ENCODE assay signal across 34 cellular contexts in the genomic region with DNA sequence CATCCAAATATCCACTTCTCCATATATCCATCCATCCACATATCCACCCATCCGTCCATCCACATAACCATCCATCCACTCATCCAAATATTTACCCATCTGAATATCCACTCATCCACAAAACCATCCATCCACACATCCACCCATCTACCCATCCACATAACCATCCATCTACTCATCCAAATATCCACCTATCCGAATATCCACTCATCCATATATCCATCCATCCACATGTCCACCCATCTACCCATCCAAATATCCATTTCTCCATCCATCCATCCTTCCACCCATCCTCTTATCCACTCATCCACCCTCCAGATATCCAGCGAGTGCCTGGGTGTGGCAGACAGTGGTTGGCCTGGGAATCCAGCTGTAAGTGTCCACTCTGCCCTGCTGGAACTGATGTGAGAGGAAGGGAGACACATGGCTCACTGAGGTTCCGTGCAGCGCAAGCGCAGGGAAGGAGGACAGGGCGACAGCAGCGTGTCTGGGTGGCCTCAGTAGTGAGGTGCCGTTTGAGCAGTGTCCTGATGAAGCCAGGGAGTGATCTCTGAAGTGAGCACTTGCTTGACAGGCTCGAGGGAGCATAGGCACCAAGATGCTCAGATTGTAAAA.
"Had no signal": no experiment of that assay in that cellular context is flagged by ENCODE, and none has a peak within 500 bp of the region (broad histone marks: within the 10 kb centered on the region; RNA-seq: fewer than 3 reads in every experiment).

No MANE protein-coding gene starts in this region.

- FAIRE-seq: colon had no signal

- H3K4me1 Mint-ChIP-seq: activated CD4-positive, alpha-beta memory T cell treated with anti-CD3 and anti-CD28 coated beads, Interleukin-2, amount 10 ng/mL, durations not matched to agents 7 days and 5 days had no signal

- H3K27me3 ChIP-seq: breast epithelium, hepatocyte, upper lobe of left lung, vagina had no signal

- DNase-seq: activated CD4-positive, alpha-beta memory T cell treated with anti-CD3 and anti-CD28 coated beads, Interleukin-2, amount 10 ng/mL, durations not matched to agents 7 days and 5 days; activated CD4-positive, alpha-beta T cell treated with anti-CD3 and anti-CD28 coated beads for 1 hour; activated CD4-positive, alpha-beta T cell treated with anti-CD3 and anti-CD28 coated beads, Interleukin-2, amount 10 ng/mL, durations not matched to agents 7 days and 5 days; activated CD8-positive, alpha-beta memory T cell treated with anti-CD3 and anti-CD28 coated beads, Interleukin-2, amount 50 U/mL, for 48 hours; activated naive CD4-positive, alpha-beta T cell; activated T-cell treated with anti-CD3 and anti-CD28 coated beads, Interleukin-2, amount 50 U/mL, for 4 hours; dermis blood vessel endothelial cell; effector CD4-positive, alpha-beta T cell; esophagus squamous epithelium; foreskin melanocyte; islet precursor cell; left ventricle myocardium superior; naive thymus-derived CD4-positive, alpha-beta T cell; retina; stimulated activated CD4-positive, alpha-beta T cell treated with anti-CD3 and anti-CD28 coated beads, Interleukin-12 subunit alpha, Interleukin-12 subunit beta, amount 100 ng/mL, for 4 hours; stimulated activated CD4-positive, alpha-beta T cell treated with anti-CD3 and anti-CD28 coated beads, Interleukin-4, amount 100 ng/mL, for 24 hours; stimulated activated naive CD8-positive, alpha-beta T cell treated with anti-CD3 and anti-CD28 coated beads, Interleukin-15, amount 100 ng/mL, for 72 hours; substantia nigra; SW 1271; T1000 had no signal

- H2AFZ ChIP-seq: hepatocyte had no signal

- H3K4me3 Mint-ChIP-seq: activated CD4-positive, alpha-beta memory T cell treated with anti-CD3 and anti-CD28 coated beads, Interleukin-2, amount 10 ng/mL, durations not matched to agents 7 days and 5 days; activated CD4-positive, alpha-beta T cell treated with anti-CD3 and anti-CD28 coated beads, Interleukin-2, amount 10 ng/mL, durations not matched to agents 7 days and 5 days; activated T-cell treated with anti-CD3 and anti-CD28 coated beads, Interleukin-2, amount 50 U/mL, for 4 hours; central memory CD8-positive, alpha-beta T cell; mesothelial cell of epicardium; naive thymus-derived CD4-positive, alpha-beta T cell; stimulated activated memory B cell treated with anti-CD40 and anti-IgM and Interleukin-4, amounts not matched to agents 10 μg/mL and 1 μg/mL and 100 μg/mL, for 72 hours; stimulated activated naive CD8-positive, alpha-beta T cell treated with anti-CD3 and anti-CD28 coated beads, Interleukin-15, amount 100 ng/mL, for 72 hours; T-helper 1 cell treated with Interleukin-12 subunit alpha and Interleukin-12 subunit beta and Interleukin-4 antibody, amounts not matched to agents 30 μg/mL and 1 μg/mL, for 36 hours had no signal

- ATAC-seq: activated naive CD4-positive, alpha-beta T cell treated with anti-CD3 and anti-CD28 coated beads, Interleukin-2, amount 50 U/mL, for 72 hours; activated T-cell treated with anti-CD3 and anti-CD28 coated beads, Interleukin-2, amount 50 U/mL, for 4 hours; left ventricle myocardium superior; naive thymus-derived CD4-positive, alpha-beta T cell; sciatic nerve; stimulated activated memory B cell treated with anti-CD40 and anti-IgM and Interleukin-4, amounts not matched to agents 10 μg/mL and 1 μg/mL and 100 μg/mL, for 72 hours; stimulated activated naive CD8-positive, alpha-beta T cell treated with anti-CD3 and anti-CD28 coated beads, Interleukin-15, amount 100 ng/mL, for 72 hours had no signal

- H3K36me3 ChIP-seq: breast epithelium, esophagus squamous epithelium, prostate gland, upper lobe of left lung, vagina had no signal

- H3K4me3 ChIP-seq: breast epithelium, esophagus squamous epithelium, hepatocyte, prostate gland, skin epidermis, upper lobe of left lung, vagina had no signal

- H3K79me2 ChIP-seq: hepatocyte had no signal

- H3K27ac Mint-ChIP-seq: activated CD4-positive, alpha-beta memory T cell treated with anti-CD3 and anti-CD28 coated beads, Interleukin-2, amount 10 ng/mL, durations not matched to agents 7 days and 5 days; activated CD4-positive, alpha-beta T cell treated with anti-CD3 and anti-CD28 coated beads, Interleukin-2, amount 10 ng/mL, durations not matched to agents 7 days and 5 days; mesothelial cell of epicardium; naive thymus-derived CD4-positive, alpha-beta T cell; stimulated activated memory B cell treated with anti-CD40 and anti-IgM and Interleukin-4, amounts not matched to agents 10 μg/mL and 1 μg/mL and 100 μg/mL, for 72 hours; stimulated activated naive CD8-positive, alpha-beta T cell treated with anti-CD3 and anti-CD28 coated beads, Interleukin-15, amount 100 ng/mL, for 72 hours; T-helper 1 cell treated with Interleukin-12 subunit alpha and Interleukin-12 subunit beta and Interleukin-4 antibody, amounts not matched to agents 30 μg/mL and 1 μg/mL, for 36 hours had no signal

- H3K4me1 ChIP-seq: breast epithelium had no signal

- H3K4me2 ChIP-seq: hepatocyte had no signal

- H3K9me3 Mint-ChIP-seq: activated CD4-positive, alpha-beta memory T cell treated with anti-CD3 and anti-CD28 coated beads, Interleukin-2, amount 10 ng/mL, durations not matched to agents 7 days and 5 days; activated CD4-positive, alpha-beta T cell treated with anti-CD3 and anti-CD28 coated beads, Interleukin-2, amount 10 ng/mL, durations not matched to agents 7 days and 5 days; activated naive CD4-positive, alpha-beta T cell treated with anti-CD3 and anti-CD28 coated beads, Interleukin-2, amount 50 U/mL, for 72 hours; activated T-cell treated with anti-CD3 and anti-CD28 coated beads, Interleukin-2, amount 50 U/mL, for 4 hours; central memory CD8-positive, alpha-beta T cell; mesothelial cell of epicardium; naive thymus-derived CD4-positive, alpha-beta T cell; stimulated activated naive CD8-positive, alpha-beta T cell treated with anti-CD3 and anti-CD28 coated beads, Interleukin-15, amount 100 ng/mL, for 72 hours; T-helper 1 cell treated with Interleukin-12 subunit alpha and Interleukin-12 subunit beta and Interleukin-4 antibody, amounts not matched to agents 30 μg/mL and 1 μg/mL, for 36 hours had no signal

- H3K9me3 ChIP-seq: breast epithelium, esophagus squamous epithelium, prostate gland, upper lobe of left lung, vagina had no signal

- H3K36me3 Mint-ChIP-seq: activated naive CD4-positive, alpha-beta T cell treated with anti-CD3 and anti-CD28 coated beads, Interleukin-2, amount 50 U/mL, for 72 hours had no signal

- H3K27me3 Mint-ChIP-seq: activated CD4-positive, alpha-beta memory T cell treated with anti-CD3 and anti-CD28 coated beads, Interleukin-2, amount 10 ng/mL, durations not matched to agents 7 days and 5 days; activated CD4-positive, alpha-beta T cell treated with anti-CD3 and anti-CD28 coated beads, Interleukin-2, amount 10 ng/mL, durations not matched to agents 7 days and 5 days; central memory CD8-positive, alpha-beta T cell had no signal

- H3K27ac ChIP-seq: epithelial cell of prostate, hepatocyte, skin epidermis, upper lobe of left lung had no signal
